In the genomic region with DNA sequence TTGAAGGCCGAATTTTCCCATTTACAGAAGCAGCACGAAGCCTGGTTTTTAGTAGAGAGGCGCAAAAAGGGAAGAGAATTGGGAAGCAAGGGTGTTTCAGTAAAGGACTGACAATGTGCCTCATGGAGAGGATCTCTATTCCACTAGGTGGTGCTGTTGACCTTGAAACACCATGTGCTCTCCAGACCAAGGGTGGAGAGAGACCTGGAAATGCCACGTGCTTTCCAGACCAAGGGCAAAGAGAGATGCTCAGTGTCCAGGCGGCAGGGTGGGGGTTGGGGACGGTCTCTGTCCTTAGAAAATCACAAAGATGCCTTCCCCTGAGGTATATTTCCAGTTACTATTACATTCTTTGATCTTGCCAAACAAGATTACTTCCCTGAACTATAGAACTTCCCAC, we compare ENCODE assay signal across 9 cellular contexts.
DNase-seq lines count a peak whose midpoint lies in the region; ATAC-seq and TF ChIP-seq lines count a peak whose summit lies in the region.
"Had no signal": no experiment of that assay in that cellular context is flagged by ENCODE, and none has a peak within 500 bp of the region (broad histone marks: within the 10 kb centered on the region; RNA-seq: fewer than 3 reads in every experiment).

No MANE protein-coding gene starts in this region.

- H3K9ac ChIP-seq in colonic mucosa (ENCODE audit: low read depth in 2 of 2, low read length in 2 of 2): no peak overlapping the region

- H3K36me3 ChIP-seq in cardiac muscle cell (no peaks in the 10 kb centered on the region), colonic mucosa (no peaks in the 10 kb centered on the region)

- H3K9me3 ChIP-seq in cardiac muscle cell (ENCODE audit: low read depth): peaks cover 9% of the 10 kb centered on the region
- no peaks in the 10 kb centered on the region for H3K9me3 ChIP-seq in colonic mucosa

- H3K4me1 Mint-ChIP-seq in mesothelial cell of epicardium: no peaks in the 10 kb centered on the region
- H3K4me1 Mint-ChIP-seq: central memory CD8-positive, alpha-beta T cell had no signal

- no peak for ATAC-seq in Right ventricle myocardium inferior
- no peak for ATAC-seq in GM19328 (IDR thresholded peaks at IDR 0.05; ENCODE audit: unreplicated experiment)
- ATAC-seq in stimulated activated naive CD8-positive, alpha-beta T cell treated with anti-CD3 and anti-CD28 coated beads, Interleukin-15, Interleukin-2, amounts not matched to agents 100 U/mL and 50 U/mL, for 24 hours: no peak

- peaks cover 22% of the 10 kb centered on the region for H3K36me3 Mint-ChIP-seq in mesothelial cell of epicardium

- peak; percentile 51 for TF ChIP-seq CTCF in cardiac muscle cell (IDR thresholded peaks at IDR 0.05; ENCODE audit: low read depth, low read length)
- TF ChIP-seq CTCF in colonic mucosa (IDR thresholded peaks at IDR 0.05): peak; percentile 38
- TF ChIP-seq CTCF in mesothelial cell of epicardium (IDR thresholded peaks at IDR 0.05; ENCODE audit: unreplicated experiment): no peak

- H3K4me1 ChIP-seq in cardiac muscle cell (ENCODE audit: low read depth) (no peaks in the 10 kb centered on the region), colonic mucosa (no peaks in the 10 kb centered on the region)

- H3K27me3 Mint-ChIP-seq in mesothelial cell of epicardium (ENCODE audit: low read depth): no peaks in the 10 kb centered on the region
- H3K27me3 Mint-ChIP-seq: central memory CD8-positive, alpha-beta T cell had no signal

- H3K27ac ChIP-seq in cardiac muscle cell (no peak overlapping the region), colonic mucosa (no peak overlapping the region)

- no peak overlapping the region for H3K27ac Mint-ChIP-seq in mesothelial cell of epicardium

- H3K4me3 Mint-ChIP-seq in mesothelial cell of epicardium: no peak overlapping the region
- H3K4me3 Mint-ChIP-seq: central memory CD8-positive, alpha-beta T cell had no signal

- peaks cover 50% of the 10 kb centered on the region for H3K9me3 Mint-ChIP-seq in mesothelial cell of epicardium

- DNase-seq in cardiac muscle cell (ENCODE audit: low read depth in 1 of 2, low spot score in 1 of 2): peak; percentile 21 to 73
- DNase-seq in Right ventricle myocardium inferior (ENCODE audit: missing footprints): no peak
- DNase-seq in NCI-H82 (lab: John Stamatoyannopoulos, UW): peak; percentile 79
- DNase-seq in colonic mucosa: peak; percentile 33
- DNase-seq in midbrain (lab: John Stamatoyannopoulos, UW): peak; percentile 6
- DNase-seq in mesothelial cell of epicardium (ENCODE audit: low spot score in 2 of 2, unreplicated experiment in 2 of 2): no peak
- no peak for DNase-seq in stimulated activated naive CD8-positive, alpha-beta T cell treated with anti-CD3 and anti-CD28 coated beads, Interleukin-15, Interleukin-2, amounts not matched to agents 100 U/mL and 50 U/mL, for 24 hours

- intact Hi-C loops in Right ventricle myocardium inferior (cut with DNase I) (no loop called here), colonic mucosa (cut with DNase I) (no loop called here)

- H3K27me3 ChIP-seq in cardiac muscle cell (no peaks in the 10 kb centered on the region), colonic mucosa (no peaks in the 10 kb centered on the region)

- H3K4me3 ChIP-seq in cardiac muscle cell: no peak overlapping the region
- H3K4me3 ChIP-seq in colonic mucosa: no peak overlapping the region

Comparison
In these comparisons a context has a peak if more than half of its experiments do, and no peak if none do; other contexts are left out.
1. DNase-seq: peak in cardiac muscle cell (2 of 2), NCI-H82 (single experiment), colonic mucosa (single experiment) and midbrain (single experiment); none in Right ventricle myocardium inferior (single experiment), mesothelial cell of epicardium (0 of 2) and stimulated activated naive CD8-positive, alpha-beta T cell treated with anti-CD3 and anti-CD28 coated beads, Interleukin-15, Interleukin-2, amounts not matched to agents 100 U/mL and 50 U/mL, for 24 hours (single experiment).